In the genomic region with DNA sequence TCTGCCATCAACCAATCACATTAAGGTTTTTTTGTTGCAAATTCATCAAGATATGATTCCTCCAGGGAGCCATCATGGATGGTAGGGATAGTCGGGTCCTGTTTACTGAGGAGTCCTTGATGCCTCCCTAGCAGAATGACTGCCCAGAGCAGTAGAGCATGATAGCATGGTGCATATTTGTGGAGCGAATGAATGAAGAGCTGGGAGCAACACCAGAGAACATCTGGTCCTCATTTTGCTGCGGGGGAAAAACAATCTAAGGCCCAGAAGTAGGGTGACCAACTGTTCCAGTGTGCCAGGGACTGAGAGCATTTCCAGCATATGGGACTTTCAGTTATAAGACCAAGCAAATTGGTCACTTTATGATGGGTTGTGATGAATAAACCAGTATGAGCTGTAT, we compare ENCODE assay signal across 20 cellular contexts. TPM values are rescaled to one million over a fixed set of nuclear protein-coding genes. Genes with fewer than 3 reads are reported as not detected.
DNase-seq lines count a peak whose midpoint lies in the region; ATAC-seq and TF ChIP-seq lines count a peak whose summit lies in the region.
"Had no signal": no experiment of that assay in that cellular context is flagged by ENCODE, and none has a peak within 500 bp of the region (broad histone marks: within the 10 kb centered on the region; RNA-seq: fewer than 3 reads in every experiment).

No MANE protein-coding gene starts in this region.

- H3K27ac Mint-ChIP-seq in stimulated activated memory B cell treated with anti-CD40 and anti-IgM and Interleukin-4, amounts not matched to agents 10 μg/mL and 1 μg/mL and 100 μg/mL, for 72 hours: no peak overlapping the region
- H3K27ac Mint-ChIP-seq: CD4-positive, alpha-beta memory T cell had no signal

- no peaks in the 10 kb centered on the region for H3K9me3 Mint-ChIP-seq in stimulated activated memory B cell treated with anti-CD40 and anti-IgM and Interleukin-4, amounts not matched to agents 10 μg/mL and 1 μg/mL and 100 μg/mL, for 72 hours

- no peak for ATAC-seq in stimulated activated memory B cell treated with anti-CD40 and anti-IgM and Interleukin-4, amounts not matched to agents 10 μg/mL and 1 μg/mL and 100 μg/mL, for 72 hours
- no peak for ATAC-seq in HG02852 (IDR thresholded peaks at IDR 0.05; ENCODE audit: unreplicated experiment)
- ATAC-seq: HCT116 had no signal

- no peak for TF ChIP-seq CTCF in HFF-Myc (IDR thresholded peaks at IDR 0.05; ENCODE audit: low read depth, low read length, missing control alignments)

- peaks cover 38% of the 10 kb centered on the region for H3K27me3 Mint-ChIP-seq in stimulated activated memory B cell treated with anti-CD40 and anti-IgM and Interleukin-4, amounts not matched to agents 10 μg/mL and 1 μg/mL and 100 μg/mL, for 72 hours

- H3K4me3 ChIP-seq in HFF-Myc (replicated peaks; ENCODE audit: low read depth, low read length): no peak overlapping the region
- H3K4me3 ChIP-seq: BLaER1, MG63 had no signal

- H3K4me1 Mint-ChIP-seq in stimulated activated memory B cell treated with anti-CD40 and anti-IgM and Interleukin-4, amounts not matched to agents 10 μg/mL and 1 μg/mL and 100 μg/mL, for 72 hours: no peaks in the 10 kb centered on the region
- H3K4me1 Mint-ChIP-seq: CD4-positive, alpha-beta memory T cell had no signal

- peak; percentile 14 for DNase-seq in NCI-H1694 treated with DMSO at 0.1 percent for 48 hours (lab: John Stamatoyannopoulos, UW)
- no peak for DNase-seq in NCI-H1694 (lab: John Stamatoyannopoulos, UW)
- peak; percentile 38 for DNase-seq in HFF-Myc (ENCODE audit: extremely low read depth, low read depth)
- DNase-seq in fibroblast of peridontal ligament (ENCODE audit: extremely low read depth): peak; percentile 63
- no peak for DNase-seq in NCI-H1436 treated with DMSO at 0.1 percent for 48 hours (lab: John Stamatoyannopoulos, UW)
- no peak for DNase-seq in A172 (ENCODE audit: low spot score)
- DNase-seq: Calu3; CD4-positive, alpha-beta memory T cell; Kasumi-1; MG63; NCI-H1048; NCI-H146; NCI-H82; RPMI8226; SHP77 treated with DMSO at 0.1 percent for 48 hours; T-helper 1 cell had no signal

- no peaks in the 10 kb centered on the region for H3K36me3 Mint-ChIP-seq in stimulated activated memory B cell treated with anti-CD40 and anti-IgM and Interleukin-4, amounts not matched to agents 10 μg/mL and 1 μg/mL and 100 μg/mL, for 72 hours
- H3K36me3 Mint-ChIP-seq: CD4-positive, alpha-beta memory T cell had no signal

- H3K4me3 Mint-ChIP-seq in stimulated activated memory B cell treated with anti-CD40 and anti-IgM and Interleukin-4, amounts not matched to agents 10 μg/mL and 1 μg/mL and 100 μg/mL, for 72 hours: no peak overlapping the region
- H3K4me3 Mint-ChIP-seq: CD4-positive, alpha-beta memory T cell had no signal

RNA-seq across cellular contexts. Expression of gene DYNLL2, which starts 35.5 kb away (rescaled TPM):
- 20.7 and 21.0 TPM in 2 replicates for total RNA-seq in A172 (2014; rRNA removed; shearing (Covaris generic))

RNA-seq across cellular contexts. Expression of gene SRSF1, which starts 40.7 kb away (rescaled TPM):
- 501 and 612 TPM in 2 replicates for total RNA-seq in A172 (2014; rRNA removed; shearing (Covaris generic))

RNA-seq across cellular contexts. Expression of gene VEZF1, which starts 59.7 kb away (rescaled TPM):
- 43.4 and 50.5 TPM in 2 replicates for total RNA-seq in A172 (2014; rRNA removed; shearing (Covaris generic))

Comparison
In these comparisons a context has a peak if more than half of its experiments do, and no peak if none do; other contexts are left out.
1. DNase-seq: peak in NCI-H1694 treated with DMSO at 0.1 percent for 48 hours (single experiment), HFF-Myc (single experiment) and fibroblast of peridontal ligament (single experiment); none in NCI-H1694 (single experiment), NCI-H1436 treated with DMSO at 0.1 percent for 48 hours (single experiment) and A172 (single experiment).